Comparison of ENCODE assay signal across 1 cellular context in genomic region chr2:217647226-217647625, GRCh38.
TF ChIP-seq lines count a peak whose summit lies in the region.

No MANE protein-coding gene starts in this region.

TF ChIP-seq in IMR-90, 13 proteins besides CTCF, POLR2A, EP300 and RAD21:
- TF ChIP-seq MAZ (IDR thresholded peaks at IDR 0.05; ENCODE audit: borderline replicate concordance, low read depth, low read length) (no peak), RCOR1 (IDR thresholded peaks at IDR 0.05; ENCODE audit: insufficient replicate concordance, low read length) (no peak), MAFK (IDR thresholded peaks at IDR 0.05; ENCODE audit: low read depth, low read length) (no peak), FOS (IDR thresholded peaks at IDR 0.05; ENCODE audit: low read depth, low read length) (no peak), CEBPB (IDR thresholded peaks at IDR 0.05; ENCODE audit: low read depth, low read length) (no peak), RFX5 (IDR thresholded peaks at IDR 0.05; ENCODE audit: low read depth, low read length) (no peak), MXI1 (IDR thresholded peaks at IDR 0.05; ENCODE audit: borderline replicate concordance, low read depth, low read length) (no peak), SMC3 (IDR thresholded peaks at IDR 0.05; ENCODE audit: low read depth, low read length) (no peak), NFE2L2 (IDR thresholded peaks at IDR 0.05; ENCODE audit: low read depth, low read length) (no peak), CHD1 (IDR thresholded peaks at IDR 0.05; ENCODE audit: low read depth, low read length) (no peak), BHLHE40 (IDR thresholded peaks at IDR 0.05; ENCODE audit: low read depth, low read length) (no peak)
- TF ChIP-seq, protein P1, sequence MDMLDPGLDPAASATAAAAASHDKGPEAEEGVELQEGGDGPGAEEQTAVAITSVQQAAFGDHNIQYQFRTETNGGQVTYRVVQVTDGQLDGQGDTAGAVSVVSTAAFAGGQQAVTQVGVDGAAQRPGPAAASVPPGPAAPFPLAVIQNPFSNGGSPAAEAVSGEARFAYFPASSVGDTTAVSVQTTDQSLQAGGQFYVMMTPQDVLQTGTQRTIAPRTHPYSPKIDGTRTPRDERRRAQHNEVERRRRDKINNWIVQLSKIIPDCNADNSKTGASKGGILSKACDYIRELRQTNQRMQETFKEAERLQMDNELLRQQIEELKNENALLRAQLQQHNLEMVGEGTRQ (IDR thresholded peaks at IDR 0.05; ENCODE audit: low read depth, low read length): no peak
- TF ChIP-seq, protein P2, sequence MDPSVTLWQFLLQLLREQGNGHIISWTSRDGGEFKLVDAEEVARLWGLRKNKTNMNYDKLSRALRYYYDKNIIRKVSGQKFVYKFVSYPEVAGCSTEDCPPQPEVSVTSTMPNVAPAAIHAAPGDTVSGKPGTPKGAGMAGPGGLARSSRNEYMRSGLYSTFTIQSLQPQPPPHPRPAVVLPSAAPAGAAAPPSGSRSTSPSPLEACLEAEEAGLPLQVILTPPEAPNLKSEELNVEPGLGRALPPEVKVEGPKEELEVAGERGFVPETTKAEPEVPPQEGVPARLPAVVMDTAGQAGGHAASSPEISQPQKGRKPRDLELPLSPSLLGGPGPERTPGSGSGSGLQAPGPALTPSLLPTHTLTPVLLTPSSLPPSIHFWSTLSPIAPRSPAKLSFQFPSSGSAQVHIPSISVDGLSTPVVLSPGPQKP (IDR thresholded peaks at IDR 0.05; ENCODE audit: borderline replicate concordance, low read depth, low read length): no peak
